In the genomic region with DNA sequence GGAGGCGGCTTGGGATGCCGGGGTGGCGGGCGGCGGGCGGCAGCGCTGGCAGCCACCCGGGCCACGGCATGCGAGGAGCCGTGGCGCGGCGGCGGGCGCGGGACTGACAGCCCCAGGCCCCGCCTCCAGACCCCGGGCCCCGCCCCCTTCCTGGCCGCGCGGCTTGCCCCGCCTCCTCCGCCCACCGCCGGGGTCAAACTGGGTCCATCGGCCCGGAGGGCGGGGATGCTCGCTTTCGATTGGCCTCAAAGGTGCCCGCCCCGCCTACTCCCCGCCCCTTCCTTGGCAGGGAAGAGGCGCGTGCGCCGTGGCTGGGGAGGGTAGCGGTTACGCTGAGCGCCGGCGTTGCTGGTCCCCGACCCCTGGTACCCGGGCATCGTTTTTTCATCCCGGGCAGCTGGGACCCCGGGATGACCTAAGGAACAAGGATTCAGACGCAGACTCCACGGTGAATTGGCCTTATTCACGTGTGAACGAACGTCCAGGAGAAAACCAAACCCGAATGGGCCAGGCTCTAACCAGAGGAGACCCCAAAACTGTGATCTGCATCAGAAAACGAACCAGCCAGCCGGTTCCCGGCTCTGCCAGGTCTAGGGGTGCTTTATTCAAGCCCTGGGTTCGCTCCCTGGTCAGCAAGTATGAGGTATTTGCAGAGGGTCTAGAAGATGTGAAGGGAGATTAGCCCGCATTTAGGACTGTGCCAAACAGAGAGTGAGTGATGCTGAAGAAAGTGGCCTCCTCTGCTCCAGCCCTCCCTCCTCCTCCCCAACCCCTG, we compare ENCODE assay signal across 8 cellular contexts.
A peak's percentile ranks its signal among the peaks of the same experiment; 100 is the strongest.
DNase-seq lines count a peak whose midpoint lies in the region; ATAC-seq and TF ChIP-seq lines count a peak whose summit lies in the region.

No MANE protein-coding gene starts in this region.

- H3K36me3 ChIP-seq in HEK293 (ENCODE audit: control insufficient read depth in 2 of 2, insufficient read depth in 1 of 2, low read length in 2 of 2) = no peaks in the 10 kb centered on the region
- no peaks in the 10 kb centered on the region for H3K36me3 ChIP-seq in MM.1S (replicated peaks; ENCODE audit: insufficient read depth, low read length)
- no peaks in the 10 kb centered on the region for H3K36me3 ChIP-seq in gastroesophageal sphincter
- H3K36me3 ChIP-seq in neuronal stem cell (replicated peaks in 1 of 2; ENCODE audit: control insufficient read depth in 2 of 2, insufficient read depth in 2 of 2, low read length in 2 of 2) = no peaks in the 10 kb centered on the region

- no peak overlapping the region for H2BK12ac ChIP-seq in neuronal stem cell (ENCODE audit: low read length)

- no peak for TF ChIP-seq CTCF in HEK293 (tag by site-specific recombination; IDR thresholded peaks at IDR 0.05)
- TF ChIP-seq CTCF in MM.1S (IDR thresholded peaks at IDR 0.05; ENCODE audit: low read length) = no peak
- no peak for TF ChIP-seq CTCF in gastroesophageal sphincter (IDR thresholded peaks at IDR 0.05)

- peak overlapping the region; percentile 93 for H3K4me2 ChIP-seq in MM.1S (ENCODE audit: low read depth, low read length)
- peak overlapping the region; percentile 90 for H3K4me2 ChIP-seq in neuronal stem cell (ENCODE audit: insufficient read depth, low read length, poor library complexity, severe bottlenecking)

- H2BK5ac ChIP-seq in neuronal stem cell (ENCODE audit: low read length) = no peak overlapping the region

- no peak overlapping the region for H3K23ac ChIP-seq in neuronal stem cell (ENCODE audit: low read depth, low read length, poor library complexity)

- peak overlapping the region; percentile 56; the same call in 1 of the 2 replicates for H3K27ac ChIP-seq in HEK293 (ENCODE audit: extremely low read depth, low read depth, low read length)
- H3K27ac ChIP-seq in MM.1S (ENCODE audit: low read length) = no peak overlapping the region
- H3K27ac ChIP-seq in gastroesophageal sphincter = peak overlapping the region in 3 of 4 donors; percentile 81 to 87 (median 82)
- H3K27ac ChIP-seq in neuronal stem cell (replicated peaks; ENCODE audit: low read length) = no peak overlapping the region

- POLR2A ChIA-PET in HEK293 (lab: Yijun Ruan, JAX) = interaction anchor here (1.3 kb wide), 1 partner anchor 116 kb away, joined by 4 read pairs; no protein-coding TSS in a partner anchor

- CTCF ChIA-PET in HEK293 (lab: Yijun Ruan, JAX) = interaction anchor here (1.2 to 1.5 kb wide), 2 partner anchors 224 to 523 kb away, joined by 3 to 5 read pairs; no protein-coding TSS in a partner anchor

- TF ChIP-seq EP300 in gastroesophageal sphincter (IDR thresholded peaks at IDR 0.05) = no peak

- H4K8ac ChIP-seq in neuronal stem cell (ENCODE audit: low read depth, low read length) = no peak overlapping the region

- H3K9me3 ChIP-seq in HEK293 (ENCODE audit: control insufficient read depth, insufficient read depth, low read depth, low read length) (no peaks in the 10 kb centered on the region), MM.1S (replicated peaks; ENCODE audit: insufficient read depth, low read length) (no peaks in the 10 kb centered on the region), gastroesophageal sphincter (no peaks in the 10 kb centered on the region), neuronal stem cell (replicated peaks in 1 of 2; ENCODE audit: control insufficient read depth in 2 of 2, insufficient read depth in 1 of 2, low read depth in 1 of 2, low read length in 2 of 2) (no peaks in the 10 kb centered on the region)

- H3K9ac ChIP-seq in MM.1S (ENCODE audit: low read length) = peak overlapping the region; percentile 53; the same call in 1 of the 2 replicates
- no peak overlapping the region for H3K9ac ChIP-seq in neuronal stem cell (ENCODE audit: low read depth, low read length, poor library complexity)

- H3K14ac ChIP-seq in neuronal stem cell (ENCODE audit: low read length) = no peak overlapping the region

- H4K91ac ChIP-seq in neuronal stem cell (ENCODE audit: low read depth, low read length, poor library complexity) = no peak overlapping the region

- peak overlapping the region; percentile 70 for H3K18ac ChIP-seq in neuronal stem cell (ENCODE audit: low read length)

- no peaks in the 10 kb centered on the region for H4K20me1 ChIP-seq in MM.1S (ENCODE audit: insufficient read depth, low read length)

- no peaks in the 10 kb centered on the region for H3K79me1 ChIP-seq in neuronal stem cell (ENCODE audit: low read depth, low read length)

- ATAC-seq in gastroesophageal sphincter = peak; percentile 98

- no peak overlapping the region for H2BK120ac ChIP-seq in neuronal stem cell (ENCODE audit: low read depth, low read length)

- no peak overlapping the region for H2BK15ac ChIP-seq in neuronal stem cell (ENCODE audit: low read length)

- 4% methylated on average over 7 of the region's 60 CpGs; no CpG with 5 or more reads in 1 of the 2 donors for WGBS in gastroesophageal sphincter (ENCODE audit: low coverage in 1 of 2), 2 donors
- no CpG with 5 or more reads among the region's 60 CpGs for WGBS in neuronal stem cell (ENCODE audit: extremely low coverage in 2 of 2, insufficient read length in 2 of 2, insufficient replicate concordance in 1 of 2), 2 donors

- no peak overlapping the region for H3K4ac ChIP-seq in neuronal stem cell (ENCODE audit: low read length)

- H3K4me3 ChIP-seq in HEK293 (ENCODE audit: low read depth, low read length) = peak overlapping the region; percentile 90
- H3K4me3 ChIP-seq in MM.1S (ENCODE audit: low read length) = peak overlapping the region; percentile 86
- H3K4me3 ChIP-seq in gastroesophageal sphincter = peak overlapping the region; percentile 69 to 83
- H3K4me3 ChIP-seq in neuronal stem cell (ENCODE audit: low read length in 2 of 2) = peak overlapping the region; percentile 52 to 94

- no peaks in the 10 kb centered on the region for H3K9me2 ChIP-seq in MM.1S (replicated peaks; ENCODE audit: insufficient read depth, low read length)

- no peak for TF ChIP-seq POLR2A in gastroesophageal sphincter (IDR thresholded peaks at IDR 0.05)

- peaks cover 13% of the 10 kb centered on the region for H3K27me3 ChIP-seq in MM.1S (replicated peaks; ENCODE audit: insufficient read depth, low read length)
- H3K27me3 ChIP-seq in gastroesophageal sphincter = no peaks in the 10 kb centered on the region
- H3K27me3 ChIP-seq in neuronal stem cell (ENCODE audit: control insufficient read depth in 3 of 3, insufficient read depth in 3 of 3, low read depth in 1 of 3, low read length in 3 of 3) = peaks cover 0 to 34% (median 10%) of the 10 kb centered on the region in 3 experiments

- H2AK5ac ChIP-seq in neuronal stem cell (ENCODE audit: low read depth, low read length) = no peak overlapping the region

- no peaks in the 10 kb centered on the region for H3F3A ChIP-seq in MM.1S (ENCODE audit: insufficient read depth, low read length)

- peak; percentile 23 for DNase-seq in GM04503 (ENCODE audit: low read depth)
- peak; percentile 95 for DNase-seq in MM.1S
- DNase-seq in SHP77 treated with DMSO at 0.1 percent for 48 hours (lab: John Stamatoyannopoulos, UW) = peak; percentile 50
- DNase-seq in activated naive CD4-positive, alpha-beta T cell (lab: John Stamatoyannopoulos, UW) = peak; percentile 91 to 98 (median 96)
- DNase-seq in neuronal stem cell (ENCODE audit: low spot score) = peak; percentile 92
- peak; percentile 80 for DNase-seq in stromal cell of bone marrow (ENCODE audit: low read depth)

- H2AFZ ChIP-seq in MM.1S (ENCODE audit: low read length) = peak overlapping the region; percentile 97
- H2AFZ ChIP-seq in neuronal stem cell (ENCODE audit: low read length) = peak overlapping the region; percentile 96

- no peaks in the 10 kb centered on the region for H3K4me1 ChIP-seq in HEK293 (ENCODE audit: control insufficient read depth, insufficient read depth, low read length)
- 0 out of 2 replicates have a peak, but pooled peaks cover 3% of the 10 kb centered on the region for H3K4me1 ChIP-seq in MM.1S (ENCODE audit: low read length)
- peaks cover 0 to 20% (median 6%) of the 10 kb centered on the region in 3 donors for H3K4me1 ChIP-seq in gastroesophageal sphincter
- H3K4me1 ChIP-seq in neuronal stem cell (ENCODE audit: control insufficient read depth in 2 of 2, insufficient read depth in 1 of 2, low read depth in 1 of 2, low read length in 2 of 2) = peaks cover 0 to 3% of the 10 kb centered on the region in 2 donors

- no peaks in the 10 kb centered on the region for H3K79me2 ChIP-seq in MM.1S (ENCODE audit: low read length)

TF ChIP-seq in HEK293, 187 proteins besides CTCF, POLR2A, EP300 and RAD21 (continues in another document):
- TF ChIP-seq HOXD13 (CRISPR knock-in tag; IDR thresholded peaks at IDR 0.05; ENCODE audit: borderline replicate concordance) = no peak
- TF ChIP-seq HOXA7 (CRISPR knock-in tag; IDR thresholded peaks at IDR 0.05; ENCODE audit: borderline replicate concordance) = no peak
- TF ChIP-seq FEZF1 (tag by site-specific recombination; IDR thresholded peaks at IDR 0.05) = peak; percentile 67
- TF ChIP-seq ZNF510 (tag by site-specific recombination; IDR thresholded peaks at IDR 0.05; ENCODE audit: insufficient replicate concordance) = no peak
- peak; percentile 39 for TF ChIP-seq ZNF335 (tag by site-specific recombination; conservative IDR thresholded peaks at IDR 0.05)
- peak; percentile 79 for TF ChIP-seq ZBTB48 (tag by site-specific recombination; IDR thresholded peaks at IDR 0.05)
- TF ChIP-seq ZBTB20 (tag by site-specific recombination; IDR thresholded peaks at IDR 0.05) = peak; percentile 98
- no peak for TF ChIP-seq ZNF174 (tag by site-specific recombination; IDR thresholded peaks at IDR 0.05)
- no peak for TF ChIP-seq ZNF423 (tag by site-specific recombination; IDR thresholded peaks at IDR 0.05)
- no peak for TF ChIP-seq ZBTB7A (tag by site-specific recombination; IDR thresholded peaks at IDR 0.05; ENCODE audit: low read depth)
- TF ChIP-seq, protein P1, sequence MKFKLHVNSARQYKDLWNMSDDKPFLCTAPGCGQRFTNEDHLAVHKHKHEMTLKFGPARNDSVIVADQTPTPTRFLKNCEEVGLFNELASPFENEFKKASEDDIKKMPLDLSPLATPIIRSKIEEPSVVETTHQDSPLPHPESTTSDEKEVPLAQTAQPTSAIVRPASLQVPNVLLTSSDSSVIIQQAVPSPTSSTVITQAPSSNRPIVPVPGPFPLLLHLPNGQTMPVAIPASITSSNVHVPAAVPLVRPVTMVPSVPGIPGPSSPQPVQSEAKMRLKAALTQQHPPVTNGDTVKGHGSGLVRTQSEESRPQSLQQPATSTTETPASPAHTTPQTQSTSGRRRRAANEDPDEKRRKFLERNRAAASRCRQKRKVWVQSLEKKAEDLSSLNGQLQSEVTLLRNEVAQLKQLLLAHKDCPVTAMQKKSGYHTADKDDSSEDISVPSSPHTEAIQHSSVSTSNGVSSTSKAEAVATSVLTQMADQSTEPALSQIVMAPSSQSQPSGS (tag by site-specific recombination; IDR thresholded peaks at IDR 0.05; ENCODE audit: low read depth) = no peak
- TF ChIP-seq ZNF239 (tag by site-specific recombination; IDR thresholded peaks at IDR 0.05) = no peak
- no peak for TF ChIP-seq ZNF19 (tag by site-specific recombination; IDR thresholded peaks at IDR 0.05; ENCODE audit: low read depth)
- no peak for TF ChIP-seq ZNF274 (IDR thresholded peaks at IDR 0.05; ENCODE audit: low read length)
- no peak for TF ChIP-seq ZNF274 (tag by site-specific recombination; IDR thresholded peaks at IDR 0.05; ENCODE audit: borderline replicate concordance)
- TF ChIP-seq ZNF654 (tag by site-specific recombination; IDR thresholded peaks at IDR 0.05; ENCODE audit: low read depth) = no peak

Comparison
In these comparisons a context has a peak if more than half of its experiments do, and no peak if none do; other contexts are left out.
1. DNase-seq: peak in every context shown above with its lines; median percentile 96 in activated naive CD4-positive, alpha-beta T cell; 95 in MM.1S; 92 in neuronal stem cell; 80 in stromal cell of bone marrow; 50 in SHP77 treated with DMSO at 0.1 percent for 48 hours; 23 in GM04503.
2. H3K27ac ChIP-seq: peak in HEK293 (single experiment) and gastroesophageal sphincter (3 of 4); none in MM.1S (single experiment) and neuronal stem cell (single experiment).
3. Peak in every context shown above with its lines, with median percentiles within 50 percentile points of each other: H3K4me3 ChIP-seq.